Comparison of ENCODE assay signal across 14 cellular contexts in the genomic region with DNA sequence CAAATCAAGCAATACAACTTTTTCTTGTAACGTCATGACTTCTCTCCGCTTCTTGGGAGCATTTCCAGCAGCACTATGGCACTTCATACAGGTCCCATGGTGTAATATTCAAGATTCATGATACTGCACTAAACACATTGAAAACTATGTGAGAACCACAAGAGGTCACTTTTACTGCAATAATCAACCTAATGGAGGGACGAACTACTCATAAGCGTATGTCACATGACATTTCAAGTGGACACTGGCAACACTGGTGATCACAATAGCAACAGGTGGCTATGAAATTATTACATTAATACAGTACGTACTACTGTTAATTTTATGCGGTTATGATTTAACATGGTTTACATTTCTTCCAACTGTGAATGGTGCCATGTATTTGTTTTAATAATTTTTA.
DNase-seq lines count a peak whose midpoint lies in the region; ATAC-seq and TF ChIP-seq lines count a peak whose summit lies in the region.
"Had no signal": no experiment of that assay in that cellular context is flagged by ENCODE, and none has a peak within 500 bp of the region (broad histone marks: within the 10 kb centered on the region; RNA-seq: fewer than 3 reads in every experiment).

No MANE protein-coding gene starts in this region.

- intact Hi-C loops in thyroid gland (cut with DNase I): loop anchor here (10.0 kb wide), 1 partner anchor 108 kb away; no protein-coding TSS in a partner anchor

- H3K4me1 Mint-ChIP-seq in mesothelial cell of epicardium: no peaks in the 10 kb centered on the region
- H3K4me1 Mint-ChIP-seq: nephron had no signal

- H3K27me3 Mint-ChIP-seq in mesothelial cell of epicardium (ENCODE audit: low read depth): no peaks in the 10 kb centered on the region
- H3K27me3 Mint-ChIP-seq: activated naive CD8-positive, alpha-beta T cell had no signal

- H3K27ac Mint-ChIP-seq in mesothelial cell of epicardium: no peak overlapping the region
- H3K27ac Mint-ChIP-seq: activated naive CD8-positive, alpha-beta T cell; nephron had no signal

- no peak for ATAC-seq in GM21360 (IDR thresholded peaks at IDR 0.05; ENCODE audit: unreplicated experiment)

- H3K9me3 ChIP-seq in thyroid gland: no peaks in the 10 kb centered on the region
- H3K9me3 ChIP-seq: thoracic aorta had no signal

- no peak for TF ChIP-seq POLR2A in thyroid gland (IDR thresholded peaks at IDR 0.05)

- H3K4me3 Mint-ChIP-seq in mesothelial cell of epicardium: no peak overlapping the region
- H3K4me3 Mint-ChIP-seq: activated naive CD8-positive, alpha-beta T cell; nephron had no signal

- peaks cover 20% of the 10 kb centered on the region for H3K9me3 Mint-ChIP-seq in mesothelial cell of epicardium

- no peaks in the 10 kb centered on the region for H3K4me1 ChIP-seq in thyroid gland

- H3K36me3 ChIP-seq in thyroid gland: no peaks in the 10 kb centered on the region
- H3K36me3 ChIP-seq: thoracic aorta had no signal

- H3K27ac ChIP-seq in thyroid gland: no peak overlapping the region
- H3K27ac ChIP-seq: thoracic aorta had no signal

- H3K36me3 Mint-ChIP-seq in mesothelial cell of epicardium: peaks cover 9% of the 10 kb centered on the region

- no peak overlapping the region for H3K4me3 ChIP-seq in thyroid gland (replicated peaks in 1 of 3)
- H3K4me3 ChIP-seq: thoracic aorta had no signal

- 62 to 65% methylated on average over 6 of the region's 6 CpGs for WGBS in thyroid gland, 2 donors

- DNase-seq in NOMO-1 treated with DMSO at 0.1 percent for 48 hours (lab: John Stamatoyannopoulos, UW; ENCODE audit: unreplicated experiment) (peak; percentile 4), NOMO-1 treated with dmso at 0.1 percent for 144 hours (lab: John Stamatoyannopoulos, UW; ENCODE audit: unreplicated experiment) (no peak), dermis blood vessel endothelial cell (peak; percentile 53), iris pigment epithelial cell (ENCODE audit: low read depth) (peak; percentile 9), thyroid gland (peak; percentile 26 to 33), NCI-H1092 (lab: John Stamatoyannopoulos, UW) (no peak), mesothelial cell of epicardium (ENCODE audit: low spot score in 2 of 2, unreplicated experiment in 2 of 2) (no peak)
- DNase-seq: NCI-H1105 treated with DMSO at 0.1 percent for 48 hours, NCI-H526, SHP77 had no signal

- TF ChIP-seq CTCF in thyroid gland (IDR thresholded peaks at IDR 0.05): peak in 4 of 6 experiments; percentile 23 to 59 (median 46)
- no peak for TF ChIP-seq CTCF in mesothelial cell of epicardium (IDR thresholded peaks at IDR 0.05; ENCODE audit: unreplicated experiment)

- H3K27me3 ChIP-seq in thyroid gland: no peaks in the 10 kb centered on the region

Comparison
In these comparisons a context has a peak if more than half of its experiments do, and no peak if none do; other contexts are left out.
1. DNase-seq: peak in NOMO-1 treated with DMSO at 0.1 percent for 48 hours (single experiment), dermis blood vessel endothelial cell (single experiment), iris pigment epithelial cell (single experiment) and thyroid gland (2 of 2); none in NOMO-1 treated with dmso at 0.1 percent for 144 hours (single experiment), NCI-H1092 (single experiment) and mesothelial cell of epicardium (0 of 2).